ENCODE assay signal across 20 cellular contexts in genomic region chr17:76972046-76972641, GRCh38.
"Had no signal": no experiment of that assay in that cellular context is flagged by ENCODE, and none has a peak within 500 bp of the region (broad histone marks: within the 10 kb centered on the region; RNA-seq: fewer than 3 reads in every experiment).

No MANE protein-coding gene starts in this region.

- DNase-seq: activated CD4-positive, alpha-beta T cell treated with anti-CD3 and anti-CD28 coated beads for 4 hours; activated CD4-positive, alpha-beta T cell treated with anti-CD3 and anti-CD28 coated beads, Interleukin-2, amount 50 U/mL, for 48 hours; activated CD4-positive, CD25-positive, alpha-beta regulatory T cell; activated CD8-positive, alpha-beta memory T cell treated with anti-CD3 and anti-CD28 coated beads, Interleukin-2, amount 50 U/mL, for 48 hours; activated naive CD4-positive, alpha-beta T cell; activated naive CD8-positive, alpha-beta T cell treated with anti-CD3 and anti-CD28 coated beads, Interleukin-2, amount 10 ng/mL, durations not matched to agents 7 days and 5 days; activated T-cell treated with anti-CD3 and anti-CD28 coated beads, Interleukin-2, amount 50 U/mL, for 4 hours; amniotic stem cell; colonic mucosa; lower lobe of right lung; naive B cell; spleen; stimulated activated CD4-positive, alpha-beta T cell treated with anti-CD3 and anti-CD28 coated beads, Interleukin-4, amount 100 ng/mL, for 24 hours; stimulated activated naive CD4-positive, alpha-beta T cell treated with Interleukin-2 at 50 U/mL for 16 hours; T-helper 9 cell had no signal

- H3K36me3 Mint-ChIP-seq: activated naive CD8-positive, alpha-beta T cell treated with anti-CD3 and anti-CD28 coated beads, Interleukin-2, amount 10 ng/mL, durations not matched to agents 7 days and 5 days; type B pancreatic cell had no signal

- H3K27ac Mint-ChIP-seq: activated naive CD8-positive, alpha-beta T cell treated with anti-CD3 and anti-CD28 coated beads, Interleukin-2, amount 10 ng/mL, durations not matched to agents 7 days and 5 days; activated T-helper 2 cell treated with anti-CD3 and anti-CD28 coated beads, Interferon-gamma antibody, Interleukin-2, Interleukin-4, amounts not matched to agents 10 μg/mL and 5 μg/mL and 100 μg/mL, durations not matched to agents 14 hours and 24 hours and 36 hours; type B pancreatic cell had no signal

- ATAC-seq: activated T-cell treated with anti-CD3 and anti-CD28 coated beads, Interleukin-2, amount 50 U/mL, for 4 hours; gastroesophageal sphincter; left lobe of liver; lower lobe of right lung had no signal

- H3K9me3 Mint-ChIP-seq: neural crest cell, type B pancreatic cell had no signal

- H3K4me3 Mint-ChIP-seq: activated naive CD8-positive, alpha-beta T cell treated with anti-CD3 and anti-CD28 coated beads, Interleukin-2, amount 10 ng/mL, durations not matched to agents 7 days and 5 days; activated T-cell treated with anti-CD3 and anti-CD28 coated beads, Interleukin-2, amount 50 U/mL, for 4 hours; neural crest cell; type B pancreatic cell had no signal
